10 cellular contexts compared by ENCODE assay signal in the genomic region with DNA sequence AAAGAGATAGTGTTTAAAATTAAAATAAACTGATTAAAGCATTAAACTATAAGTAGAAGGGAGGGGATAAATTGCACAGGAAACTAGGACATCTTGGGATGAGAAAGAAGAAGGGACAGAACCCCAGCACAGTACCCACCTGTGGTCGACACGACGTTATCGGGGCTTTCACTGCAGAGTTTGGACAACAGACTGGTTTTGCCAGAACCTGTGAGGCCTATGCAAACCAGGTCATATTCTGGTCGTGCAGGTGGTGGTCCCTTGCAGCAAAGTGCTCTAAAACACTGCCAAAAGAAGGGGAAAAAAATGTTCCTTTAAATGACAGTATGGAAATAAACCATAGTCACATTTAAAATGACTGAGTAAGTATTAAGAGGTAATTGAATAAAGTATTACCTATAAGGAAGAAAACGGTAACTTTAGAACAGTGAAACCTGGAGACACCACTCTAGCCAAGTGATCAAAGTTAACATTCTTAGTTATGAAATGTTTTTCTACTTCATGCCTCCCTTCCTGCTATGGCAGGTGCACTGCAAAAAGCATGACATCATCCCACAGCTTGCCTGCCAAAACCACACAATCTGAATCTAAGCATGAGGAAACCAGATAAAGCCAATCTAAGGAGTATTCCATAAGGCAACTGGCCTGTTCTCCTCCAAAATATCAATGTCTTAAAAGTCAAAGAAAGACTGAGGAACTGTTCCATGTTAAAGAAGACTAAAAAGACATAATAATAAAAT.
DNase-seq lines count a peak whose midpoint lies in the region; ATAC-seq, FAIRE-seq and TF ChIP-seq lines count a peak whose summit lies in the region.
"Had no signal": no experiment of that assay in that cellular context is flagged by ENCODE, and none has a peak within 500 bp of the region (broad histone marks: within the 10 kb centered on the region; RNA-seq: fewer than 3 reads in every experiment).

No MANE protein-coding gene starts in this region.

- H2AK9ac ChIP-seq in IMR-90 (replicated peaks; ENCODE audit: low read depth, low read length, poor library complexity): no peak overlapping the region

- H3K9me3 ChIP-seq in IMR-90 (ENCODE audit: control insufficient read depth, insufficient read depth, low read length) (no peaks in the 10 kb centered on the region), small intestine (ENCODE audit: control insufficient read depth, low read depth) (no peaks in the 10 kb centered on the region), Peyer's patch (no peaks in the 10 kb centered on the region), neural progenitor cell (ENCODE audit: low read depth) (no peaks in the 10 kb centered on the region)

- no peak overlapping the region for H3K27ac ChIP-seq in IMR-90 (ENCODE audit: insufficient read depth, low read length)
- no peak overlapping the region for H3K27ac ChIP-seq in brain microvascular endothelial cell
- H3K27ac ChIP-seq in small intestine (ENCODE audit: low read depth in 1 of 2, low read length in 1 of 2): no peak overlapping the region
- no peak overlapping the region for H3K27ac ChIP-seq in coronary artery
- no peak overlapping the region for H3K27ac ChIP-seq in Peyer's patch
- H3K27ac ChIP-seq in neural progenitor cell: no peak overlapping the region

- H2BK20ac ChIP-seq in IMR-90 (ENCODE audit: low read depth, low read length): no peak overlapping the region

- no peak overlapping the region for H4K91ac ChIP-seq in IMR-90 (ENCODE audit: insufficient read depth, low read depth, low read length)

- H3K56ac ChIP-seq in IMR-90 (ENCODE audit: extremely low read depth, insufficient read depth, low read length): no peak overlapping the region

- H3K36me3 ChIP-seq in IMR-90 (ENCODE audit: control insufficient read depth, insufficient read depth, low read length) (no peaks in the 10 kb centered on the region), brain microvascular endothelial cell (replicated peaks) (no peaks in the 10 kb centered on the region), small intestine (ENCODE audit: control insufficient read depth in 2 of 2, insufficient read depth in 2 of 2, low read length in 2 of 2) (peaks cover 0 to 2% of the 10 kb centered on the region in 2 donors), Peyer's patch (peaks cover 0 to 4% (median 0%) of the 10 kb centered on the region in 3 donors), neural progenitor cell (no peaks in the 10 kb centered on the region)

- H3K4me3 Mint-ChIP-seq in activated CD4-positive, alpha-beta T cell treated with anti-CD3 and anti-CD28 coated beads, Interleukin-2, amount 10 ng/mL, durations not matched to agents 24 days and 14 days: no peak overlapping the region
- H3K4me3 Mint-ChIP-seq in neural progenitor cell: no peak overlapping the region
- H3K4me3 Mint-ChIP-seq: dendritic cell treated with granulocyte-macrophage colony-stimulating factor and Interleukin-4, amounts not matched to agents 40 ng/mL and 50 ng/mL, for 4 days had no signal

- H2BK15ac ChIP-seq in IMR-90 (ENCODE audit: low read depth, low read length): no peak overlapping the region

- TF ChIP-seq RAD21 in IMR-90 (IDR thresholded peaks at IDR 0.05; ENCODE audit: low read length): no peak

- H3K27ac Mint-ChIP-seq in activated CD4-positive, alpha-beta T cell treated with anti-CD3 and anti-CD28 coated beads, Interleukin-2, amount 10 ng/mL, durations not matched to agents 24 days and 14 days: no peak overlapping the region
- no peak overlapping the region for H3K27ac Mint-ChIP-seq in neural progenitor cell
- H3K27ac Mint-ChIP-seq: dendritic cell treated with granulocyte-macrophage colony-stimulating factor and Interleukin-4, amounts not matched to agents 40 ng/mL and 50 ng/mL, for 4 days had no signal

- H2BK5ac ChIP-seq in IMR-90 (ENCODE audit: low read depth, low read length, poor library complexity, severe bottlenecking): no peak overlapping the region

- intact Hi-C loops in activated CD4-positive, alpha-beta T cell treated with anti-CD3 and anti-CD28 coated beads, Interleukin-2, amount 10 ng/mL, durations not matched to agents 24 days and 14 days (cut with micrococcal nuclease): no loop called here
- intact Hi-C loops in IMR-90 (cut with micrococcal nuclease): no loop called here

- H3K27me3 ChIP-seq in IMR-90 (ENCODE audit: control insufficient read depth, insufficient read depth, low read length) (no peaks in the 10 kb centered on the region), brain microvascular endothelial cell (replicated peaks) (no peaks in the 10 kb centered on the region), small intestine (ENCODE audit: control insufficient read depth in 2 of 2, insufficient read depth in 2 of 2, low read length in 2 of 2) (no peaks in the 10 kb centered on the region), Peyer's patch (no peaks in the 10 kb centered on the region), neural progenitor cell (no peaks in the 10 kb centered on the region)

- H3K79me2 ChIP-seq in neural progenitor cell (ENCODE audit: low read depth): peaks cover 4% of the 10 kb centered on the region

- H3K27me3 Mint-ChIP-seq in activated CD4-positive, alpha-beta T cell treated with anti-CD3 and anti-CD28 coated beads, Interleukin-2, amount 10 ng/mL, durations not matched to agents 24 days and 14 days: no peaks in the 10 kb centered on the region
- H3K27me3 Mint-ChIP-seq in neural progenitor cell (ENCODE audit: insufficient read depth, low read depth): no peaks in the 10 kb centered on the region
- H3K27me3 Mint-ChIP-seq: dendritic cell treated with granulocyte-macrophage colony-stimulating factor and Interleukin-4, amounts not matched to agents 40 ng/mL and 50 ng/mL, for 4 days had no signal

- TF ChIP-seq CTCF in IMR-90 (conservative IDR thresholded peaks at IDR 0.05; ENCODE audit: low read depth, low read length) (no peak), brain microvascular endothelial cell (IDR thresholded peaks at IDR 0.05; ENCODE audit: low read depth, low read length, missing control alignments) (no peak), coronary artery (IDR thresholded peaks at IDR 0.05) (no peak), Peyer's patch (IDR thresholded peaks at IDR 0.05) (no peak), neural progenitor cell (IDR thresholded peaks at IDR 0.05) (no peak)

- no peak overlapping the region for H2AK5ac ChIP-seq in IMR-90 (ENCODE audit: low read depth, low read length)

- H3K23ac ChIP-seq in IMR-90 (ENCODE audit: low read depth, low read length): no peak overlapping the region

- no CpG with 5 or more reads among the region's 6 CpGs for WGBS in IMR-90 (ENCODE audit: extremely low coverage in 2 of 2, insufficient read length in 1 of 2), 2 experiments
- 68 to 89% (median 72%) methylated on average over 6 of the region's 6 CpGs for WGBS in small intestine, 3 donors

- H3K4me1 Mint-ChIP-seq in activated CD4-positive, alpha-beta T cell treated with anti-CD3 and anti-CD28 coated beads, Interleukin-2, amount 10 ng/mL, durations not matched to agents 24 days and 14 days: peaks cover 3% of the 10 kb centered on the region
- peaks cover 5% of the 10 kb centered on the region for H3K4me1 Mint-ChIP-seq in neural progenitor cell

- in situ Hi-C loops in IMR-90 (cut with MboI; ENCODE audit: low sequenced_read_pairs): no loop called here
- in situ Hi-C loops in brain microvascular endothelial cell (cut with HindIII; ENCODE audit: low pct_ligation_motif_present, low sequenced_read_pairs): no loop called here

- no peak overlapping the region for H4K5ac ChIP-seq in IMR-90 (ENCODE audit: low read depth, low read length)

- H3K14ac ChIP-seq in IMR-90 (replicated peaks; ENCODE audit: low read depth, low read length): no peak overlapping the region

- CTCF ChIA-PET in IMR-90 (lab: Yijun Ruan, JAX): interaction anchor here (0.6 kb wide), 1 partner anchor 16 kb away, joined by 3 read pairs; no protein-coding TSS in a partner anchor

- dilution Hi-C loops in IMR-90 (cut with HindIII; ENCODE audit: low sequenced_read_pairs, unreplicated experiment): no loop called here

- H2AFZ ChIP-seq in IMR-90 (replicated peaks; ENCODE audit: low read length, poor library complexity) (no peak overlapping the region), neural progenitor cell (replicated peaks) (no peak overlapping the region)

- peak; percentile 68 for DNase-seq in activated CD4-positive, alpha-beta T cell treated with anti-CD3 and anti-CD28 coated beads, Interleukin-2, amount 10 ng/mL, durations not matched to agents 24 days and 14 days
- DNase-seq in activated CD4-positive, alpha-beta T cell treated with anti-CD3 and anti-CD28 coated beads, Interleukin-2, amount 50 U/mL, for 48 hours: no peak
- DNase-seq in IMR-90: peak; percentile 81
- peak; percentile 50 for DNase-seq in brain microvascular endothelial cell
- peak; percentile 78 for DNase-seq in small intestine
- no peak for DNase-seq in coronary artery (ENCODE audit: low spot score)
- no peak for DNase-seq in Peyer's patch
- no peak for DNase-seq in neural progenitor cell (ENCODE audit: low spot score)
- DNase-seq: activated CD8-positive, alpha-beta memory T cell treated with anti-CD3 and anti-CD28 coated beads for 24 hours had no signal

- peaks cover 0 to 1% of the 10 kb centered on the region in 2 experiments; a peak in 2 of 4 replicates for H3K79me1 ChIP-seq in IMR-90 (ENCODE audit: low read depth in 1 of 2, low read length in 2 of 2)

- H3K9me3 Mint-ChIP-seq in activated CD4-positive, alpha-beta T cell treated with anti-CD3 and anti-CD28 coated beads, Interleukin-2, amount 10 ng/mL, durations not matched to agents 24 days and 14 days: no peaks in the 10 kb centered on the region
- H3K9me3 Mint-ChIP-seq in neural progenitor cell: peaks cover 8% of the 10 kb centered on the region
- H3K9me3 Mint-ChIP-seq: dendritic cell treated with granulocyte-macrophage colony-stimulating factor and Interleukin-4, amounts not matched to agents 40 ng/mL and 50 ng/mL, for 4 days had no signal

- no peaks in the 10 kb centered on the region for H3K9me1 ChIP-seq in IMR-90 (ENCODE audit: insufficient read depth, low read length)

- H3K4me2 ChIP-seq in IMR-90 (ENCODE audit: low read depth, low read length) (no peak overlapping the region), neural progenitor cell (no peak overlapping the region)

- peaks cover 4% of the 10 kb centered on the region for H3K36me3 Mint-ChIP-seq in activated CD4-positive, alpha-beta T cell treated with anti-CD3 and anti-CD28 coated beads, Interleukin-2, amount 10 ng/mL, durations not matched to agents 24 days and 14 days (ENCODE audit: low read depth)
- H3K36me3 Mint-ChIP-seq in neural progenitor cell: peaks cover 6% of the 10 kb centered on the region

- POLR2A ChIA-PET in IMR-90 (lab: Charles Lee; ENCODE audit: unreplicated experiment): no interaction called here

- H3K18ac ChIP-seq in IMR-90 (ENCODE audit: low read depth, low read length): no peak overlapping the region

- BruUV-seq in IMR-90 (replicated peaks; lab: Mats Ljungman, UMichigan): no TSS peak

- H4K20me1 ChIP-seq in IMR-90 (ENCODE audit: insufficient read depth, low read length) (no peaks in the 10 kb centered on the region), neural progenitor cell (ENCODE audit: low read depth) (peaks cover 8% of the 10 kb centered on the region)

- H4K8ac ChIP-seq in IMR-90 (ENCODE audit: low read depth in 2 of 2, low read length in 2 of 2): no peak overlapping the region

- no peak for FAIRE-seq in small intestine (lab: Jason Lieb, UNC)

- H3K4me1 ChIP-seq in IMR-90 (ENCODE audit: control insufficient read depth, insufficient read depth, low read length) (no peaks in the 10 kb centered on the region; the same call in 1 of the 2 replicates), small intestine (ENCODE audit: control insufficient read depth in 2 of 2, insufficient read depth in 1 of 2, low read depth in 1 of 2, low read length in 1 of 2) (no peaks in the 10 kb centered on the region), Peyer's patch (no peaks in the 10 kb centered on the region), neural progenitor cell (peaks cover 9% of the 10 kb centered on the region)

- H3F3A ChIP-seq in neural progenitor cell (ENCODE audit: low read depth): peaks cover 9% of the 10 kb centered on the region

- H2BK120ac ChIP-seq in IMR-90 (ENCODE audit: low read depth, low read length): no peak overlapping the region

- no peak overlapping the region for H3K4me3 ChIP-seq in IMR-90 (ENCODE audit: insufficient read depth, low read depth, low read length)
- H3K4me3 ChIP-seq in brain microvascular endothelial cell (ENCODE audit: low read depth, low read length): no peak overlapping the region
- H3K4me3 ChIP-seq in small intestine (ENCODE audit: low read depth in 1 of 2, low read length in 2 of 2): no peak overlapping the region
- no peak overlapping the region for H3K4me3 ChIP-seq in coronary artery
- H3K4me3 ChIP-seq in Peyer's patch: no peak overlapping the region
- no peak overlapping the region for H3K4me3 ChIP-seq in neural progenitor cell

- H3K4ac ChIP-seq in IMR-90 (ENCODE audit: low read depth, low read length): no peak overlapping the region

- TF ChIP-seq POLR2A in IMR-90 (IDR thresholded peaks at IDR 0.05; ENCODE audit: low read depth, low read length): no peak
- TF ChIP-seq POLR2A in Peyer's patch (IDR thresholded peaks at IDR 0.05): no peak

- no peak for ATAC-seq in IMR-90 (ENCODE audit: low read depth)

- no peak overlapping the region for H3K9ac ChIP-seq in IMR-90 (ENCODE audit: low read depth, low read length)
- H3K9ac ChIP-seq in neural progenitor cell: no peak overlapping the region

Comparison
In these comparisons a context has a peak if more than half of its experiments do, and no peak if none do; other contexts are left out.
1. DNase-seq: peak in activated CD4-positive, alpha-beta T cell treated with anti-CD3 and anti-CD28 coated beads, Interleukin-2, amount 10 ng/mL, durations not matched to agents 24 days and 14 days (single experiment), IMR-90 (single experiment), brain microvascular endothelial cell (single experiment) and small intestine (single experiment); none in activated CD4-positive, alpha-beta T cell treated with anti-CD3 and anti-CD28 coated beads, Interleukin-2, amount 50 U/mL, for 48 hours (0 of 2), coronary artery (single experiment), Peyer's patch (0 of 3) and neural progenitor cell (single experiment).